Comparison of ENCODE assay signal across 8 cellular contexts in genomic region chr5:61332369-61332745, GRCh38. TPM values are rescaled to one million over a fixed set of nuclear protein-coding genes. Genes with fewer than 3 reads are reported as not detected.
A peak's percentile ranks its signal among the peaks of the same experiment; 100 is the strongest.
DNase-seq lines count a peak whose midpoint lies in the region; ATAC-seq and TF ChIP-seq lines count a peak whose summit lies in the region.

No MANE protein-coding gene starts in this region.

- H3K9ac ChIP-seq in endodermal cell (ENCODE audit: extremely low read depth, low read length, poor library complexity, severe bottlenecking): no peak overlapping the region

- H3K9me3 ChIP-seq in WERI-Rb-1 (ENCODE audit: severe bottlenecking) (no peaks in the 10 kb centered on the region), endodermal cell (ENCODE audit: control insufficient read depth, low read length) (no peaks in the 10 kb centered on the region)

- 0% methylated on average over 64 of the region's 64 CpGs; no CpG with 5 or more reads in 1 of the 2 experiments for WGBS in endodermal cell (ENCODE audit: insufficient coverage in 1 of 2, insufficient read length in 1 of 2), 2 experiments

- TF ChIP-seq CTCF in GM10248 (IDR thresholded peaks at IDR 0.05; ENCODE audit: control extremely low read depth, extremely low read depth, low read depth, missing control alignments) (no peak), WERI-Rb-1 (IDR thresholded peaks at IDR 0.05; ENCODE audit: low read depth, low read length) (no peak), endodermal cell (conservative IDR thresholded peaks at IDR 0.05) (no peak)

- H3K4me3 Mint-ChIP-seq in endodermal cell: peak overlapping the region; percentile 75
- H3K4me3 Mint-ChIP-seq in naive thymus-derived CD8-positive, alpha-beta T cell: peak overlapping the region; percentile 66 to 98 (median 93)

- H3K27me3 ChIP-seq in WERI-Rb-1 (ENCODE audit: insufficient read depth, low read depth, severe bottlenecking) (no peaks in the 10 kb centered on the region), endodermal cell (ENCODE audit: control insufficient read depth, insufficient read depth, low read length, poor library complexity, severe bottlenecking) (peaks cover 27% of the 10 kb centered on the region)

- no peaks in the 10 kb centered on the region for H3K9me3 Mint-ChIP-seq in endodermal cell
- H3K9me3 Mint-ChIP-seq in naive thymus-derived CD8-positive, alpha-beta T cell: no peaks in the 10 kb centered on the region

- peak overlapping the region; percentile 90 for H3K27ac Mint-ChIP-seq in endodermal cell
- H3K27ac Mint-ChIP-seq in naive thymus-derived CD8-positive, alpha-beta T cell: peak overlapping the region in 9 of 10 donors; percentile 67 to 100 (median 97)

- peaks cover 47% of the 10 kb centered on the region for H3K27me3 Mint-ChIP-seq in endodermal cell (ENCODE audit: insufficient read depth)
- peaks cover 5 to 21% (median 10%) of the 10 kb centered on the region in 5 donors for H3K27me3 Mint-ChIP-seq in naive thymus-derived CD8-positive, alpha-beta T cell

- H3K4me1 Mint-ChIP-seq in endodermal cell: peaks cover 43% of the 10 kb centered on the region
- H3K4me1 Mint-ChIP-seq in naive thymus-derived CD8-positive, alpha-beta T cell: peaks cover 34 to 58% (median 43%) of the 10 kb centered on the region in 4 donors

- peak overlapping the region; percentile 55 for H3K4me3 ChIP-seq in WERI-Rb-1 (ENCODE audit: low read depth, low read length)
- H3K4me3 ChIP-seq in endodermal cell (ENCODE audit: low read length): no peak overlapping the region

- DNase-seq in GM10248 (ENCODE audit: extremely low spot score): peak; percentile 33
- DNase-seq in WERI-Rb-1: peak; percentile 45
- DNase-seq in endodermal cell: no peak
- peak in 6 of 10 donors; percentile 23 to 76 (median 40) for DNase-seq in naive thymus-derived CD8-positive, alpha-beta T cell
- no peak for DNase-seq in NCI-H128 (lab: John Stamatoyannopoulos, UW; ENCODE audit: unreplicated experiment)
- no peak for DNase-seq in mesenteric fat pad (ENCODE audit: low spot score)
- no peak for DNase-seq in middle frontal gyrus (ENCODE audit: extremely low spot score, low spot score)

- POLR2A ChIA-PET in GM10248 (lab: Yijun Ruan, JAX): interaction anchor here (0.6 kb wide), 1 partner anchor 168 kb away, joined by 4 read pairs; no protein-coding TSS in a partner anchor
- POLR2A ChIA-PET in naive thymus-derived CD8-positive, alpha-beta T cell (lab: Charles Lee): interaction anchor here (0.9 to 2.2 kb wide), 5 partner anchors 44 to 188 kb away, joined by 4 to 22 read pairs (median 4); partner anchors contain the start of gene SMIM15

- peaks cover 5% of the 10 kb centered on the region; the same call in 1 of the 2 replicates for H3K36me3 ChIP-seq in WERI-Rb-1
- peaks cover 6% of the 10 kb centered on the region for H3K36me3 ChIP-seq in endodermal cell (ENCODE audit: control insufficient read depth, insufficient read depth, low read length)

- peaks cover 7% of the 10 kb centered on the region for H3K4me1 ChIP-seq in endodermal cell (ENCODE audit: control insufficient read depth, insufficient read depth, low read length)

- CTCF ChIA-PET in GM10248 (lab: Yijun Ruan, JAX): interaction anchor here (3.3 kb wide), 1 partner anchor 11 kb away, joined by 20 read pairs; no protein-coding TSS in a partner anchor

- peaks cover 9% of the 10 kb centered on the region for H3K36me3 Mint-ChIP-seq in endodermal cell (ENCODE audit: low read depth)
- peaks cover 0 to 6% (median 0%) of the 10 kb centered on the region in 3 donors for H3K36me3 Mint-ChIP-seq in naive thymus-derived CD8-positive, alpha-beta T cell

- H3K27ac ChIP-seq in WERI-Rb-1 (peak overlapping the region; percentile 71), endodermal cell (ENCODE audit: low read depth, low read length) (peak overlapping the region; percentile 60)

- peak; percentile 3 for ATAC-seq in HG02588 (IDR thresholded peaks at IDR 0.05; ENCODE audit: unreplicated experiment)
- ATAC-seq in naive thymus-derived CD8-positive, alpha-beta T cell: peak; percentile 3 to 4

RNA-seq across cellular contexts. Expression of gene ZSWIM6, which starts 0.3 kb away (rescaled TPM):
- total RNA-seq in endodermal cell: 10 to 100 TPM; 18.1 to 18.8 TPM
- polyA plus RNA-seq in endodermal cell (2013, experiment 1 of 2): 30.8 TPM
- polyA plus RNA-seq in endodermal cell (2013, experiment 2 of 2): 31.4 TPM
- 10 to 100 TPM; 11.6 to 11.9 TPM for total RNA-seq in naive thymus-derived CD8-positive, alpha-beta T cell
- polyA plus RNA-seq in naive thymus-derived CD8-positive, alpha-beta T cell: under 1 TPM; 0.14 to 0.59 (median 0.53) TPM
- total RNA-seq in mesenteric fat pad: 12.5 TPM

Comparison
In these comparisons a context has a peak if more than half of its experiments do, and no peak if none do; other contexts are left out.
1. DNase-seq: peak in GM10248 (single experiment), WERI-Rb-1 (single experiment) and naive thymus-derived CD8-positive, alpha-beta T cell (6 of 10); none in endodermal cell (single experiment), NCI-H128 (single experiment), mesenteric fat pad (single experiment) and middle frontal gyrus (single experiment).